8 cellular contexts compared by ENCODE assay signal in the genomic region with DNA sequence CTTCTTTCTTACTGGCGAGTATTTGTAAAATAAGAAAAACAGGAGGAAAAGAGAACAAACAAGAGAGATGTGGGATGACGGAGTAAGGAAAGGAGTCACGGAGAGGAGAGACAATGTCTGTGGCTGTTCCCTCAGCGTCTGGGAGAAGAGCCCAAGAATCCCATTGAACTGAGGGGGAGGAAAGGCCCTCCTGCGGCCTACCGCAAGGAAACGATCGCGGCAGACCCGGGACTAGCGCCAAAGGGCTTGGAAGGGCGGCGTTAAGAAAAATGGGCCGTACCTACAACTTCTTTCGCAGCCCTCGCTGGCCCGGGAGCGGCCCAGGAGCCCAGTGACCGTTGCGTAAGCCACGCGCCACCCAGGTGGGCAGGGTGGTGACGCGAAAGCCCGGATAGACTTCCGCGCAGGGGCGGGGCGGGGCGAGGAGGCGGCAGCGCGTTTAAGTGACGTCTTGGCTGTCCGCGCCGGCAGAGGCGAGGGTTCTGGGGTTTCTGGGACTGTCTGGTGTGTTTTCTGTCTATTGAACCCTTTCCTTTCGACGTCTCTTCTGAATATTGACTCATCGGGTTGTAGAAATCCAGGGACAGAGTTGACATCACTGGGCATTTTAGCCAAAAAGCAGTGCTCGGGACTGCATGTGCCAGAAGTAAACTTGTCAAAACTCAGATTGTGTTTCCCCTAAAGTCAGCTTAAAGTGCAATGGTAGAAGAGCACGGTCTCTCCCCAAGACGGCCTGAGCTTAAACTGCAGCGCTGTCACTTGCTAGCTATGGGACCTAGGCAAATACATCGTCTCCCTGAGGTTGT. TPM values are rescaled to one million over a fixed set of nuclear protein-coding genes. Genes with fewer than 3 reads are reported as not detected.
DNase-seq lines count a peak whose midpoint lies in the region; ATAC-seq and TF ChIP-seq lines count a peak whose summit lies in the region.

A gene with protein sequence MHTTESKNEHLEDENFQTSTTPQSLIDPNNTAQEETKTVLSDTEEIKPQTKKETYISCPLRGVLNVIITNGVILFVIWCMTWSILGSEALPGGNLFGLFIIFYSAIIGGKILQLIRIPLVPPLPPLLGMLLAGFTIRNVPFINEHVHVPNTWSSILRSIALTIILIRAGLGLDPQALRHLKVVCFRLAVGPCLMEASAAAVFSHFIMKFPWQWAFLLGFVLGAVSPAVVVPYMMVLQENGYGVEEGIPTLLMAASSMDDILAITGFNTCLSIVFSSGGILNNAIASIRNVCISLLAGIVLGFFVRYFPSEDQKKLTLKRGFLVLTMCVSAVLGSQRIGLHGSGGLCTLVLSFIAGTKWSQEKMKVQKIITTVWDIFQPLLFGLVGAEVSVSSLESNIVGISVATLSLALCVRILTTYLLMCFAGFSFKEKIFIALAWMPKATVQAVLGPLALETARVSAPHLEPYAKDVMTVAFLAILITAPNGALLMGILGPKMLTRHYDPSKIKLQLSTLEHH (minus strand): TSS at position 387 of the 806 bp plus-strand sequence. CDS start 27,994 bp downstream, outside the sequence.

- H3K36me3 ChIP-seq in WERI-Rb-1 (no peaks in the 10 kb centered on the region), mammary epithelial cell (ENCODE audit: insufficient read depth, low read length) (no peaks in the 10 kb centered on the region), spleen (no peaks in the 10 kb centered on the region)

- H3K9ac ChIP-seq in mammary epithelial cell (ENCODE audit: insufficient read depth, low read length), result peak within 1 kb of the TSS; percentile 89

- TF ChIP-seq CTCF in 22Rv1 (IDR thresholded peaks at IDR 0.05), result no peak
- no peak for TF ChIP-seq CTCF in WERI-Rb-1 (IDR thresholded peaks at IDR 0.05; ENCODE audit: low read depth, low read length)
- no peak for TF ChIP-seq CTCF in mammary epithelial cell (conservative IDR thresholded peaks at IDR 0.05 in 1 of 2, IDR thresholded peaks at IDR 0.05 in 1 of 2; ENCODE audit: extremely low read depth in 1 of 2, insufficient read depth in 1 of 2, low read depth in 1 of 2, low read length in 2 of 2)
- peak in 2 of 11 experiments; percentile 14 to 20 for TF ChIP-seq CTCF in spleen (IDR thresholded peaks at IDR 0.05 in 8 of 11, conservative IDR thresholded peaks at IDR 0.05 in 3 of 11)

- H3K4me2 ChIP-seq in mammary epithelial cell (ENCODE audit: insufficient read depth, low read depth, low read length), result peak within 1 kb of the TSS; percentile 84

- H3K79me2 ChIP-seq in mammary epithelial cell (ENCODE audit: insufficient read depth, low read length), result no peaks in the 10 kb centered on the region

- H3K4me1 ChIP-seq in mammary epithelial cell (ENCODE audit: insufficient read depth, low read length), result peaks cover 15% of the 10 kb centered on the region
- H3K4me1 ChIP-seq in spleen, result peaks cover 3 to 24% (median 19%) of the 10 kb centered on the region in 6 donors

- no peaks in the 10 kb centered on the region for H3K27me3 ChIP-seq in WERI-Rb-1 (ENCODE audit: insufficient read depth, low read depth, severe bottlenecking)
- H3K27me3 ChIP-seq in mammary epithelial cell (ENCODE audit: insufficient read depth, low read length), result no peaks in the 10 kb centered on the region
- no peaks in the 10 kb centered on the region for H3K27me3 ChIP-seq in spleen (replicated peaks in 1 of 7)

- DNase-seq in NCI-H2107 (lab: John Stamatoyannopoulos, UW) (peak; percentile 85), WERI-Rb-1 (peak; percentile 97), mammary epithelial cell (peak; percentile 98), iPS-NIHi11 (ENCODE audit: low spot score) (peak; percentile 88), spleen (peak; percentile 98)

- TSS peak; percentile 94 for BruUV-seq in mammary epithelial cell (replicated peaks; lab: Mats Ljungman, UMichigan)

- ATAC-seq in GM18508 (IDR thresholded peaks at IDR 0.05; ENCODE audit: insufficient read depth, unreplicated experiment) (peak; percentile 89), HG02981 (IDR thresholded peaks at IDR 0.05; ENCODE audit: unreplicated experiment) (peak; percentile 99)

- peak in 2 of 3 donors; percentile 25 to 76 for TF ChIP-seq POLR2A in spleen (IDR thresholded peaks at IDR 0.05)

- peak within 1 kb of the TSS; percentile 95 for H3K4me3 ChIP-seq in WERI-Rb-1 (ENCODE audit: low read depth, low read length)
- H3K4me3 ChIP-seq in mammary epithelial cell (replicated peaks in 1 of 3; ENCODE audit: insufficient read depth in 1 of 3, low read depth in 2 of 3, low read length in 3 of 3), result peak within 1 kb of the TSS; percentile 54 to 60 (median 57)
- peak within 1 kb of the TSS; percentile 32 to 71 (median 46) for H3K4me3 ChIP-seq in spleen

- dilution Hi-C loops in mammary epithelial cell (cut with HindIII; ENCODE audit: low sequenced_read_pairs), result loop anchor here (5.0 to 25.0 kb wide), 2 partner anchors 73 to 407 kb away; no protein-coding TSS in a partner anchor

- peak within 1 kb of the TSS; percentile 100 for H2AFZ ChIP-seq in mammary epithelial cell (ENCODE audit: low read depth, low read length)

- in situ Hi-C loops in mammary epithelial cell (cut with MboI; ENCODE audit: low sequenced_read_pairs in 2 of 2), result loop anchor here in 1 of 2 donors (5.0 kb wide), 1 partner anchor 192 kb away; the partner anchor contains the start of gene UBE2D3

- intact Hi-C loops in mammary epithelial cell (cut with micrococcal nuclease) (no loop called here), spleen (cut with DNase I; ENCODE audit: low total_unique reads) (loop anchor here (10.0 kb wide), 1 partner anchor 75 kb away; the partner anchor contains the start of gene BDH2)

- CTCF ChIA-PET in mammary epithelial cell (lab: Charles Lee; ENCODE audit: low non-redundant PET), result no interaction called here

- WGBS in mammary epithelial cell (ENCODE audit: low coverage, missing lambda C conversion rate), result 1% methylated on average over 37 of the region's 46 CpGs
- 2 to 19% (median 4%) methylated on average over 44 to 46 of the region's 46 CpGs for WGBS in spleen, 5 donors

- H3K27ac ChIP-seq in 22Rv1, result peak within 1 kb of the TSS; percentile 83
- H3K27ac ChIP-seq in WERI-Rb-1, result peak within 1 kb of the TSS; percentile 95
- peak within 1 kb of the TSS; percentile 94 for H3K27ac ChIP-seq in mammary epithelial cell (ENCODE audit: insufficient read depth, low read depth, low read length)
- peak within 1 kb of the TSS; percentile 81 to 94 (median 88) for H3K27ac ChIP-seq in spleen

- H4K20me1 ChIP-seq in mammary epithelial cell (ENCODE audit: insufficient read depth, low read length), result no peaks in the 10 kb centered on the region

- H3K9me3 ChIP-seq in WERI-Rb-1 (ENCODE audit: severe bottlenecking) (peaks cover 6% of the 10 kb centered on the region), mammary epithelial cell (replicated peaks; ENCODE audit: insufficient read depth, low read length) (no peaks in the 10 kb centered on the region), spleen (no peaks in the 10 kb centered on the region)

RNA-seq across cellular contexts. Expression of the gene that starts here (rescaled TPM):
- under 1 TPM in 1 of 2 donors, not detected in 1; 0.17 TPM for total RNA-seq in mammary epithelial cell
- 0.08 TPM for polyA plus RNA-seq in mammary epithelial cell
- not detected for polyA minus RNA-seq in mammary epithelial cell
- total RNA-seq in spleen, result 1 to 10 TPM in 6 of 7 donors, under 1 TPM in 1; 0.79 to 5.4 (median 2.2) TPM
- 1 to 10 TPM in 1 of 3 donors, under 1 TPM in 2; 0.37 to 1.4 (median 0.86) TPM for polyA plus RNA-seq in spleen

Comparison
In these comparisons a context has a peak if more than half of its experiments do, and no peak if none do; other contexts are left out.
1. Peak in every context shown above with its lines: DNase-seq, ATAC-seq, H3K4me3 ChIP-seq and H3K27ac ChIP-seq.
2. Peak in DNase-seq, H3K4me3 ChIP-seq, H3K27ac ChIP-seq, H3K9ac ChIP-seq and H3K4me2 ChIP-seq in mammary epithelial cell; RNA of the gene not detected or under 1 TPM.